8 cellular contexts compared by ENCODE assay signal in genomic region chr16:23452221-23452571, GRCh38. TPM values are rescaled to one million over a fixed set of nuclear protein-coding genes. Genes with fewer than 3 reads are reported as not detected.
DNase-seq lines count a peak whose midpoint lies in the region; ATAC-seq, FAIRE-seq and TF ChIP-seq lines count a peak whose summit lies in the region.

No MANE protein-coding gene starts in this region.

- DNase-seq in HCT116 (ENCODE audit: low read depth, low spot score), result no peak
- DNase-seq in activated B cell treated with CpG ODN at 0.5 μM for 24 hours, result no peak
- DNase-seq in right cardiac atrium, result no peak
- DNase-seq in small intestine, result no peak
- no peak for DNase-seq in H4 (ENCODE audit: low spot score)
- DNase-seq in GM12892 (ENCODE audit: insufficient read length), result no peak
- no peak for DNase-seq in LoVo (ENCODE audit: low spot score)

- 7% methylated on average over 10 of the region's 10 CpGs for WGBS in right cardiac atrium
- WGBS in small intestine, 3 donors, result 2 to 6% (median 4%) methylated on average over 10 of the region's 10 CpGs

- H3K27me3 ChIP-seq in HCT116 (ENCODE audit: insufficient read depth, low read length), result no peaks in the 10 kb centered on the region
- no peaks in the 10 kb centered on the region for H3K27me3 ChIP-seq in right cardiac atrium (ENCODE audit: control insufficient read depth, insufficient read depth)
- H3K27me3 ChIP-seq in small intestine (ENCODE audit: control insufficient read depth in 2 of 2, insufficient read depth in 2 of 2, low read length in 2 of 2), result no peaks in the 10 kb centered on the region

- H3K9me3 Mint-ChIP-seq in activated B cell treated with CpG ODN at 0.5 μM for 24 hours, result no peaks in the 10 kb centered on the region

- H3K9me2 ChIP-seq in HCT116 (ENCODE audit: insufficient read depth), result no peaks in the 10 kb centered on the region

- peaks cover 8% of the 10 kb centered on the region for H3K36me3 Mint-ChIP-seq in activated B cell treated with CpG ODN at 0.5 μM for 24 hours (ENCODE audit: low read depth)

- BruUV-seq in HCT116 (replicated peaks; lab: Mats Ljungman, UMichigan), result no TSS peak

- H3K4me1 ChIP-seq in HCT116 (ENCODE audit: control insufficient read depth in 1 of 2, insufficient read depth in 2 of 2, low read length in 2 of 2) (peaks cover 6 to 15% of the 10 kb centered on the region in 2 experiments), right cardiac atrium (ENCODE audit: control insufficient read depth, insufficient read depth, low read length) (no peaks in the 10 kb centered on the region), small intestine (ENCODE audit: control insufficient read depth in 2 of 2, insufficient read depth in 1 of 2, low read depth in 1 of 2, low read length in 1 of 2) (no peaks in the 10 kb centered on the region)

- TF ChIP-seq RAD21 in HCT116 (IDR thresholded peaks at IDR 0.05; ENCODE audit: low read depth), result no peak

- H3K4me3 Mint-ChIP-seq in activated B cell treated with CpG ODN at 0.5 μM for 24 hours, result peak overlapping the region; percentile 93

- H3K79me2 ChIP-seq in HCT116 (ENCODE audit: insufficient read depth, low read length), result peaks cover 29% of the 10 kb centered on the region

- no peaks in the 10 kb centered on the region for H3K27me3 Mint-ChIP-seq in activated B cell treated with CpG ODN at 0.5 μM for 24 hours

- POLR2A ChIA-PET in HCT116 (lab: Charles Lee) (no interaction called here), activated B cell treated with CpG ODN at 0.5 μM for 24 hours (lab: Charles Lee) (interaction anchor here (1.0 to 1.6 kb wide), 2 partner anchors 14 to 54 kb away, joined by 3 to 4 read pairs; no protein-coding TSS in a partner anchor)

- H3K27ac ChIP-seq in HCT116 (ENCODE audit: low read depth, low read length) (peak overlapping the region; percentile 84), right cardiac atrium (ENCODE audit: low read length) (no peak overlapping the region), small intestine (ENCODE audit: low read depth in 1 of 2, low read length in 1 of 2) (no peak overlapping the region)

- CTCF ChIA-PET in HCT116 (lab: Charles Lee) (interaction anchor here (2.2 kb wide), 1 partner anchor 17 kb away, joined by 16 read pairs; no protein-coding TSS in a partner anchor), activated B cell treated with CpG ODN at 0.5 μM for 24 hours (lab: Charles Lee) (interaction anchor here (1.7 to 2.4 kb wide), 2 partner anchors 17 to 145 kb away, joined by 5 to 18 read pairs; no protein-coding TSS in a partner anchor)

- H3K4me1 Mint-ChIP-seq in activated B cell treated with CpG ODN at 0.5 μM for 24 hours, result peaks cover 20% of the 10 kb centered on the region

- H3K4me3 ChIP-seq in HCT116 (replicated peaks in 1 of 2; ENCODE audit: low read depth in 1 of 2, low read length in 2 of 2) (peak overlapping the region; percentile 74 to 84), right cardiac atrium (ENCODE audit: low read length) (peak overlapping the region; percentile 77), small intestine (ENCODE audit: low read depth in 1 of 2, low read length in 2 of 2) (peak overlapping the region; percentile 54 to 83)

- H3K27ac Mint-ChIP-seq in activated B cell treated with CpG ODN at 0.5 μM for 24 hours, result peak overlapping the region; percentile 83

- no peaks in the 10 kb centered on the region for H4K20me1 ChIP-seq in HCT116 (ENCODE audit: insufficient read depth)

- FAIRE-seq in small intestine (lab: Jason Lieb, UNC), result no peak
- FAIRE-seq in GM12892 (lab: Jason Lieb, UNC), result no peak

- H3K9me3 ChIP-seq in HCT116 (ENCODE audit: control insufficient read depth in 1 of 2, insufficient read depth in 1 of 2, low read depth in 1 of 2, low read length in 2 of 2), result no peaks in the 10 kb centered on the region
- H3K9me3 ChIP-seq in right cardiac atrium (ENCODE audit: control insufficient read depth, low read length), result no peaks in the 10 kb centered on the region
- no peaks in the 10 kb centered on the region for H3K9me3 ChIP-seq in small intestine (ENCODE audit: control insufficient read depth, low read depth)

- peak overlapping the region; percentile 80 for H3K4me2 ChIP-seq in HCT116 (ENCODE audit: low read length)

- TF ChIP-seq POLR2A in HCT116 (IDR thresholded peaks at IDR 0.05; ENCODE audit: borderline replicate concordance, extremely low read depth, insufficient read depth, insufficient read length), result no peak
- TF ChIP-seq POLR2A in GM12892 (IDR thresholded peaks at IDR 0.05; ENCODE audit: low read depth, low read length), result no peak

- RAD21 ChIA-PET in HCT116 (lab: Charles Lee; ENCODE audit: low non-redundant PET in 1 of 2, low total read pairs in 2 of 2, uncharacterized antibody in 2 of 2, unreplicated experiment in 2 of 2), result no interaction called here

- ATAC-seq in HCT116, result peak; percentile 39
- no peak for ATAC-seq in activated B cell treated with CpG ODN at 0.5 μM for 24 hours (ENCODE audit: low read depth)
- ATAC-seq in right cardiac atrium, result peak in 1 of 2 donors; percentile 4
- no peak for ATAC-seq in HG03175 (IDR thresholded peaks at IDR 0.05; ENCODE audit: unreplicated experiment)

- intact Hi-C loops in HCT116 (cut with micrococcal nuclease), result no loop called here
- intact Hi-C loops in activated B cell treated with CpG ODN at 0.5 μM for 24 hours (cut with micrococcal nuclease), result loop anchor here (2.0 to 5.0 kb wide), 3 partner anchors 55 to 145 kb away; partner anchors contain the start of gene NDUFAB1
- intact Hi-C loops in right cardiac atrium (cut with DNase I), result no loop called here

- peak overlapping the region; percentile 75 for H3K9ac ChIP-seq in HCT116 (ENCODE audit: low read length)

- H2AFZ ChIP-seq in HCT116 (ENCODE audit: low read depth, low read length, poor library complexity, severe bottlenecking), result peak overlapping the region; percentile 69

- TF ChIP-seq CTCF in HCT116 (IDR thresholded peaks at IDR 0.05 in 2 of 3, conservative IDR thresholded peaks at IDR 0.05 in 1 of 3; ENCODE audit: borderline replicate concordance in 1 of 3, insufficient read depth in 1 of 3, low read depth in 2 of 3, low read length in 2 of 3) (no peak), activated B cell treated with CpG ODN at 0.5 μM for 24 hours (IDR thresholded peaks at IDR 0.05) (no peak)

- no peaks in the 10 kb centered on the region for H3K36me3 ChIP-seq in HCT116 (ENCODE audit: control insufficient read depth in 1 of 2, insufficient read depth in 2 of 2, low read length in 2 of 2)
- H3K36me3 ChIP-seq in small intestine (ENCODE audit: control insufficient read depth in 2 of 2, insufficient read depth in 2 of 2, low read length in 2 of 2), result no peaks in the 10 kb centered on the region

TF ChIP-seq in HCT116, 20 proteins besides CTCF, POLR2A, EP300 and RAD21 (continues in another document):
- TF ChIP-seq EGR1 (IDR thresholded peaks at IDR 0.05; ENCODE audit: low read depth) (no peak), POLR2AphosphoS5 (IDR thresholded peaks at IDR 0.05; ENCODE audit: low read depth, low read length) (no peak), CBX3 (IDR thresholded peaks at IDR 0.05; ENCODE audit: low read depth) (no peak), ZFX (IDR thresholded peaks at IDR 0.05) (no peak), SIN3A (IDR thresholded peaks at IDR 0.05; ENCODE audit: low read depth) (no peak), FOSL1 (IDR thresholded peaks at IDR 0.05; ENCODE audit: low read depth) (no peak), SRF (IDR thresholded peaks at IDR 0.05; ENCODE audit: low read depth) (no peak), YY1 (IDR thresholded peaks at IDR 0.05; ENCODE audit: extremely low read depth, insufficient replicate concordance, low read depth, low read length) (no peak), ZNF274 (IDR thresholded peaks at IDR 0.05; ENCODE audit: low read depth, low read length) (no peak), JUND (IDR thresholded peaks at IDR 0.05) (no peak), SP1 (IDR thresholded peaks at IDR 0.05; ENCODE audit: low read depth) (no peak), MAX (IDR thresholded peaks at IDR 0.05) (no peak)
- TF ChIP-seq, protein P1, sequence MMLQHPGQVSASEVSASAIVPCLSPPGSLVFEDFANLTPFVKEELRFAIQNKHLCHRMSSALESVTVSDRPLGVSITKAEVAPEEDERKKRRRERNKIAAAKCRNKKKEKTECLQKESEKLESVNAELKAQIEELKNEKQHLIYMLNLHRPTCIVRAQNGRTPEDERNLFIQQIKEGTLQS (IDR thresholded peaks at IDR 0.05), result no peak
- TF ChIP-seq, protein P2, sequence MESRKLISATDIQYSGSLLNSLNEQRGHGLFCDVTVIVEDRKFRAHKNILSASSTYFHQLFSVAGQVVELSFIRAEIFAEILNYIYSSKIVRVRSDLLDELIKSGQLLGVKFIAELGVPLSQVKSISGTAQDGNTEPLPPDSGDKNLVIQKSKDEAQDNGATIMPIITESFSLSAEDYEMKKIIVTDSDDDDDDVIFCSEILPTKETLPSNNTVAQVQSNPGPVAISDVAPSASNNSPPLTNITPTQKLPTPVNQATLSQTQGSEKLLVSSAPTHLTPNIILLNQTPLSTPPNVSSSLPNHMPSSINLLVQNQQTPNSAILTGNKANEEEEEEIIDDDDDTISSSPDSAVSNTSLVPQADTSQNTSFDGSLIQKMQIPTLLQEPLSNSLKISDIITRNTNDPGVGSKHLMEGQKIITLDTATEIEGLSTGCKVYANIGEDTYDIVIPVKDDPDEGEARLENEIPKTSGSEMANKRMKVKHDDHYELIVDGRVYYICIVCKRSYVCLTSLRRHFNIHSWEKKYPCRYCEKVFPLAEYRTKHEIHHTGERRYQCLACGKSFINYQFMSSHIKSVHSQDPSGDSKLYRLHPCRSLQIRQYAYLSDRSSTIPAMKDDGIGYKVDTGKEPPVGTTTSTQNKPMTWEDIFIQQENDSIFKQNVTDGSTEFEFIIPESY (IDR thresholded peaks at IDR 0.05; ENCODE audit: extremely low read depth, insufficient replicate concordance, low read length), result no peak

RNA-seq across cellular contexts. Expression of gene COG7, which starts 0.8 kb away (rescaled TPM):
- total RNA-seq in HCT116 (2021; ENCODE audit: unreplicated experiment) (22.1 TPM), activated B cell treated with CpG ODN at 0.5 μM for 24 hours (19.3 and 20.2 TPM in 2 replicates), right cardiac atrium (10 to 100 TPM; 11.7 to 13.8 (median 13.0) TPM)
- polyA plus RNA-seq in HCT116 (2012), result 21.3 and 23.7 TPM in 2 replicates
- polyA plus RNA-seq in right cardiac atrium (13.0 TPM), small intestine (10 to 100 TPM; 15.7 to 18.1 (median 16.5) TPM)
- total RNA-seq in H4 (2014; rRNA removed; shearing (Covaris generic)), result 12.9 and 14.8 TPM in 2 replicates
- 11.4 TPM for polyA plus RNA-seq in GM12892 (2012; ENCODE audit: missing spikeins)

RNA-seq across cellular contexts. Expression of gene GGA2, which starts 58.1 kb away (rescaled TPM):
- total RNA-seq in HCT116 (2021; ENCODE audit: unreplicated experiment) (68.3 TPM), activated B cell treated with CpG ODN at 0.5 μM for 24 hours (264 and 281 TPM in 2 replicates), right cardiac atrium (10 to 100 TPM; 49.0 to 67.2 (median 56.4) TPM)
- 25.3 and 32.9 TPM in 2 replicates for polyA plus RNA-seq in HCT116 (2012)
- polyA plus RNA-seq in right cardiac atrium (20.4 TPM), small intestine (10 to 100 TPM in 1 of 3 donors, 1 to 10 TPM in 2; 9.2 to 12.5 (median 9.7) TPM)
- total RNA-seq in H4 (2014; rRNA removed; shearing (Covaris generic)), result 25.0 and 28.8 TPM in 2 replicates
- polyA plus RNA-seq in GM12892 (2012; ENCODE audit: missing spikeins), result 127 TPM
